In genomic region chrX:48945517-48946348, GRCh38 we compare ENCODE assay signal across 8 cellular contexts. TPM values are rescaled to one million over a fixed set of nuclear protein-coding genes. Genes with fewer than 3 reads are reported as not detected.
DNase-seq lines count a peak whose midpoint lies in the region; ATAC-seq, FAIRE-seq and TF ChIP-seq lines count a peak whose summit lies in the region.

No MANE protein-coding gene starts in this region.

- peaks cover 41% of the 10 kb centered on the region for H3K4me1 Mint-ChIP-seq in T-helper 1 cell treated with Interleukin-12 subunit alpha and Interleukin-12 subunit beta and Interleukin-4 antibody, amounts not matched to agents 30 μg/mL and 1 μg/mL, for 36 hours (ENCODE audit: low read depth)

- H3K9me3 Mint-ChIP-seq in T-helper 1 cell treated with Interleukin-12 subunit alpha and Interleukin-12 subunit beta and Interleukin-4 antibody, amounts not matched to agents 30 μg/mL and 1 μg/mL, for 36 hours = no peaks in the 10 kb centered on the region

- peak overlapping the region; percentile 1 for H3K4me3 Mint-ChIP-seq in T-helper 1 cell treated with Interleukin-12 subunit alpha and Interleukin-12 subunit beta and Interleukin-4 antibody, amounts not matched to agents 30 μg/mL and 1 μg/mL, for 36 hours

- peaks cover 2% of the 10 kb centered on the region for H3K36me3 ChIP-seq in bronchial epithelial cell (ENCODE audit: control insufficient read depth, insufficient read depth, low read length)

- no peak for FAIRE-seq in bronchial epithelial cell (lab: Jason Lieb, UNC)

- peak overlapping the region; percentile 15 for H3K27ac Mint-ChIP-seq in T-helper 1 cell treated with Interleukin-12 subunit alpha and Interleukin-12 subunit beta and Interleukin-4 antibody, amounts not matched to agents 30 μg/mL and 1 μg/mL, for 36 hours

- peak; percentile 61 for TF ChIP-seq CTCF in bronchial epithelial cell (IDR thresholded peaks at IDR 0.05; ENCODE audit: insufficient read depth, low read length, severe bottlenecking)

- no peaks in the 10 kb centered on the region for H3K27me3 Mint-ChIP-seq in T-helper 1 cell treated with Interleukin-12 subunit alpha and Interleukin-12 subunit beta and Interleukin-4 antibody, amounts not matched to agents 30 μg/mL and 1 μg/mL, for 36 hours (ENCODE audit: low read depth)

- DNase-seq in NCI-H2081 (lab: John Stamatoyannopoulos, UW) (peak; percentile 19 to 24), NCI-H2081 treated with DMSO at 0.1 percent for 48 hours (lab: John Stamatoyannopoulos, UW) (no peak), HK-2 (ENCODE audit: unreplicated experiment) (peak; percentile 28), bronchial epithelial cell (ENCODE audit: low read depth) (peak; percentile 8), kidney tubule cell (ENCODE audit: low spot score) (peak; percentile 51), substantia nigra (lab: John Stamatoyannopoulos, UW) (peak in 30 of 49 donors; percentile 1 to 46 (median 9))

- no peak overlapping the region for H3K27ac ChIP-seq in substantia nigra (ENCODE audit: low read depth, low read length, poor library complexity, severe bottlenecking)

- no peak overlapping the region for H3K4me3 ChIP-seq in bronchial epithelial cell (ENCODE audit: low read depth, low read length)

- ATAC-seq in HG03439 (IDR thresholded peaks at IDR 0.05; ENCODE audit: unreplicated experiment) = no peak

- H3K36me3 Mint-ChIP-seq in T-helper 1 cell treated with Interleukin-12 subunit alpha and Interleukin-12 subunit beta and Interleukin-4 antibody, amounts not matched to agents 30 μg/mL and 1 μg/mL, for 36 hours (ENCODE audit: low read depth) = peaks cover 25% of the 10 kb centered on the region

- H3K27me3 ChIP-seq in bronchial epithelial cell (ENCODE audit: control insufficient read depth, insufficient read depth, low read length) = no peaks in the 10 kb centered on the region

RNA-seq across cellular contexts. Expression of gene OTUD5, which starts 11.7 kb away (rescaled TPM):
- total RNA-seq in bronchial epithelial cell = 18.4 and 23.0 TPM in 2 replicates

RNA-seq across cellular contexts. Expression of gene KCND1, which starts 25.9 kb away (rescaled TPM):
- total RNA-seq in bronchial epithelial cell = 0.26 and 0.64 TPM in 2 replicates

RNA-seq across cellular contexts. Expression of gene PIM2, which starts 26.9 kb away (rescaled TPM):
- 3.2 and 6.8 TPM in 2 replicates for total RNA-seq in bronchial epithelial cell

RNA-seq across cellular contexts. Expression of gene SLC35A2, which starts 34.3 kb away (rescaled TPM):
- 19.3 and 21.9 TPM in 2 replicates for total RNA-seq in bronchial epithelial cell

RNA-seq across cellular contexts. Expression of gene PQBP1, which starts 48.0 kb away (rescaled TPM):
- 101 and 108 TPM in 2 replicates for total RNA-seq in bronchial epithelial cell
